ENCODE assay signal across 13 cellular contexts in genomic region chr18:29164993-29165599, GRCh38.
DNase-seq lines count a peak whose midpoint lies in the region; ATAC-seq and TF ChIP-seq lines count a peak whose summit lies in the region.
"Had no signal": no experiment of that assay in that cellular context is flagged by ENCODE, and none has a peak within 500 bp of the region (broad histone marks: within the 10 kb centered on the region; RNA-seq: fewer than 3 reads in every experiment).

No MANE protein-coding gene starts in this region.

- H3K9me3 ChIP-seq in left ventricle myocardium inferior (replicated peaks) = no peaks in the 10 kb centered on the region
- no peaks in the 10 kb centered on the region for H3K9me3 ChIP-seq in right atrium auricular region
- H3K9me3 ChIP-seq: BE2C had no signal

- TF ChIP-seq CTCF in left ventricle myocardium inferior (IDR thresholded peaks at IDR 0.05; ENCODE audit: borderline replicate concordance) (no peak), right atrium auricular region (IDR thresholded peaks at IDR 0.05) (no peak), brain microvascular endothelial cell (IDR thresholded peaks at IDR 0.05; ENCODE audit: low read depth, low read length, missing control alignments) (no peak)

- intact Hi-C loops in left ventricle myocardium inferior (cut with micrococcal nuclease) = no loop called here

- H3K4me3 ChIP-seq in left ventricle myocardium inferior = no peak overlapping the region
- no peak overlapping the region for H3K4me3 ChIP-seq in right atrium auricular region
- H3K4me3 ChIP-seq in brain microvascular endothelial cell (ENCODE audit: low read depth, low read length) = no peak overlapping the region

- no peak for DNase-seq in left ventricle myocardium inferior
- no peak for DNase-seq in right atrium auricular region (ENCODE audit: low spot score)
- DNase-seq in brain microvascular endothelial cell = peak; percentile 70
- peak; percentile 94 for DNase-seq in kidney tubule cell (ENCODE audit: low spot score)
- no peak for DNase-seq in caudate nucleus (lab: John Stamatoyannopoulos, UW)
- DNase-seq in stimulated activated CD4-positive, alpha-beta T cell treated with anti-CD3 and anti-CD28 coated beads, Interleukin-15, amount 100 ng/mL, for 24 hours = no peak
- no peak for DNase-seq in LoVo (ENCODE audit: low spot score)
- DNase-seq: activated T-cell treated with anti-CD3 and anti-CD28 coated beads for 4 hours; BE2C; naive thymus-derived CD8-positive, alpha-beta T cell; NCI-H2107; T-helper 1 cell had no signal

- H3K27ac ChIP-seq in left ventricle myocardium inferior (replicated peaks) = peak overlapping the region; percentile 7
- peak overlapping the region in 1 of 2 donors; percentile 53 for H3K27ac ChIP-seq in right atrium auricular region
- peak overlapping the region; percentile 71 for H3K27ac ChIP-seq in brain microvascular endothelial cell
- H3K27ac ChIP-seq in caudate nucleus (ENCODE audit: low read depth, low read length) = no peak overlapping the region

- in situ Hi-C loops in brain microvascular endothelial cell (cut with HindIII; ENCODE audit: low pct_ligation_motif_present, low sequenced_read_pairs) = no loop called here

- H3K36me3 ChIP-seq in left ventricle myocardium inferior (no peaks in the 10 kb centered on the region), right atrium auricular region (no peaks in the 10 kb centered on the region), brain microvascular endothelial cell (replicated peaks) (no peaks in the 10 kb centered on the region)
- H3K36me3 ChIP-seq: BE2C had no signal

- H3K4me1 ChIP-seq in left ventricle myocardium inferior (no peaks in the 10 kb centered on the region), right atrium auricular region (no peaks in the 10 kb centered on the region)
- H3K4me1 ChIP-seq: BE2C had no signal

- H3K27me3 ChIP-seq in left ventricle myocardium inferior (ENCODE audit: low read depth) (no peaks in the 10 kb centered on the region), right atrium auricular region (no peaks in the 10 kb centered on the region), brain microvascular endothelial cell (replicated peaks) (no peaks in the 10 kb centered on the region)
- H3K27me3 ChIP-seq: BE2C had no signal

- ATAC-seq in GM19467 (IDR thresholded peaks at IDR 0.05; ENCODE audit: unreplicated experiment) = no peak
- ATAC-seq: naive thymus-derived CD8-positive, alpha-beta T cell had no signal

Comparison
In these comparisons a context has a peak if more than half of its experiments do, and no peak if none do; other contexts are left out.
1. DNase-seq: peak in brain microvascular endothelial cell (single experiment) and kidney tubule cell (single experiment); none in left ventricle myocardium inferior (single experiment), right atrium auricular region (single experiment), caudate nucleus (0 of 61), stimulated activated CD4-positive, alpha-beta T cell treated with anti-CD3 and anti-CD28 coated beads, Interleukin-15, amount 100 ng/mL, for 24 hours (single experiment) and LoVo (single experiment).